22 cellular contexts compared by ENCODE assay signal in the genomic region with DNA sequence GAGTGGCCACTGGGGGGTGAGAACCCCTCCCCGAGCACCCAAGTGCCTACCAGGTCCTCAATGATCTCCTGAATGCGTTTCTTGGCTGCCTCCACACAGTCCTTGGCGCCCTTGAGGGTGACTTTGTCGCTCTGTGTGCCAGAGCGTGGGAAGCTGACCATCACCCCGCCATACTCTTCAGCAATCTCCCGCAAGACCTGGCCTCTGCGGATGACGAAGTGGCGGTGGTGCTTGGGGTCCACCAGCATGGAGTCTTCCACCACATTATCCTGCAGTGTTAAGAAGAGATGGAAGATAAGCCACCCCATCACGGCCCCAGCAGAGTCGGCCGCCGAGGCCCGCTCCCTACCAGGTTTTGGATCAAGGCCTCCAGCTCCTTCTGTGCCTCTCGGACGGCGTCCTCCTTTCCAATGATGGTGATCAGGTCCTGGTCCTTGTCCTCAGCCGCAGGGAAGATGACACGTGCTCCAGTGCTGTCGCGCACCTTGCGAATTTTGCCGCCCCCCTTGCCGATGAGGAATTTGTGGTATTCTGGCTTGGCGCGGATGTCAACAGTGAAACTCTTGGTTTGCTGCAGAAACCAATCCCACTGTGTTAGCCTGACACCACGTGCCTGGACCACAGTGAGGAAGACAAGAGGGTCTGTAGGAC. TPM values are rescaled to one million over a fixed set of nuclear protein-coding genes. Genes with fewer than 3 reads are reported as not detected.
DNase-seq lines count a peak whose midpoint lies in the region; ATAC-seq and TF ChIP-seq lines count a peak whose summit lies in the region.
"Had no signal": no experiment of that assay in that cellular context is flagged by ENCODE, and none has a peak within 500 bp of the region (broad histone marks: within the 10 kb centered on the region; RNA-seq: fewer than 3 reads in every experiment).

No MANE protein-coding gene starts in this region.

- intact Hi-C loops in Right ventricle myocardium inferior (cut with DNase I) (no loop called here), cardiac septum (cut with DNase I) (no loop called here)

- peaks cover 7% of the 10 kb centered on the region for H3K4me1 Mint-ChIP-seq in central memory CD8-positive, alpha-beta T cell
- H3K4me1 Mint-ChIP-seq in activated naive CD8-positive, alpha-beta T cell treated with anti-CD3 and anti-CD28 coated beads, Interleukin-2, amount 50 U/mL, for 24 hours, result no peaks in the 10 kb centered on the region

- H3K9me3 Mint-ChIP-seq in central memory CD8-positive, alpha-beta T cell, result no peaks in the 10 kb centered on the region
- H3K9me3 Mint-ChIP-seq in activated naive CD8-positive, alpha-beta T cell treated with anti-CD3 and anti-CD28 coated beads, Interleukin-2, amount 50 U/mL, for 24 hours, result no peaks in the 10 kb centered on the region
- H3K9me3 Mint-ChIP-seq: HFFc6, IgD-negative memory B cell had no signal

- H3K27me3 Mint-ChIP-seq in central memory CD8-positive, alpha-beta T cell, result no peaks in the 10 kb centered on the region
- no peaks in the 10 kb centered on the region for H3K27me3 Mint-ChIP-seq in activated naive CD8-positive, alpha-beta T cell treated with anti-CD3 and anti-CD28 coated beads, Interleukin-2, amount 50 U/mL, for 24 hours
- H3K27me3 Mint-ChIP-seq: IgD-negative memory B cell had no signal

- peak; percentile 34 for DNase-seq in Right ventricle myocardium inferior (ENCODE audit: missing footprints)
- no peak for DNase-seq in cardiac septum (ENCODE audit: low spot score)
- DNase-seq in central memory CD8-positive, alpha-beta T cell (ENCODE audit: low spot score in 2 of 2), result no peak
- no peak for DNase-seq in omental fat pad (ENCODE audit: low spot score)
- no peak for DNase-seq in activated naive CD8-positive, alpha-beta T cell treated with anti-CD3 and anti-CD28 coated beads, Interleukin-2, amount 50 U/mL, for 24 hours
- DNase-seq: 8988T, GOT3, HFFc6, NCI-H1048, NCI-H1417, NCI-H1694 treated with DMSO at 0.1 percent for 48 hours, NCI-H2081, NCI-H2171, NCI-H226, NCI-H510A, NCI-H69, Peyer's patch, SJCRH30 had no signal

- peak overlapping the region; percentile 41 for H3K27ac Mint-ChIP-seq in central memory CD8-positive, alpha-beta T cell (ENCODE audit: low read depth)
- no peak overlapping the region for H3K27ac Mint-ChIP-seq in activated naive CD8-positive, alpha-beta T cell treated with anti-CD3 and anti-CD28 coated beads, Interleukin-2, amount 50 U/mL, for 24 hours
- H3K27ac Mint-ChIP-seq: IgD-negative memory B cell had no signal

- TF ChIP-seq CTCF in omental fat pad (IDR thresholded peaks at IDR 0.05), result no peak

- no peak overlapping the region for H3K4me3 Mint-ChIP-seq in central memory CD8-positive, alpha-beta T cell
- H3K4me3 Mint-ChIP-seq in activated naive CD8-positive, alpha-beta T cell treated with anti-CD3 and anti-CD28 coated beads, Interleukin-2, amount 50 U/mL, for 24 hours, result no peak overlapping the region
- H3K4me3 Mint-ChIP-seq: HFFc6, IgD-negative memory B cell had no signal

- ATAC-seq in Right ventricle myocardium inferior (no peak), omental fat pad (ENCODE audit: low FRiP score) (peak; percentile 18), GM18870 (IDR thresholded peaks at IDR 0.05; ENCODE audit: unreplicated experiment) (no peak), GM19455 (IDR thresholded peaks at IDR 0.05; ENCODE audit: unreplicated experiment) (no peak)
- ATAC-seq in central memory CD8-positive, alpha-beta T cell (replicated peaks; ENCODE audit: extremely low read depth, poor library complexity, severe bottlenecking), result no peak
- no peak for ATAC-seq in activated naive CD8-positive, alpha-beta T cell treated with anti-CD3 and anti-CD28 coated beads, Interleukin-2, amount 50 U/mL, for 24 hours
- ATAC-seq: SK-N-SH treated with all-trans-retinoic acid at 6 μM for 48 hours had no signal

- peaks cover 68% of the 10 kb centered on the region for H3K36me3 Mint-ChIP-seq in central memory CD8-positive, alpha-beta T cell (ENCODE audit: insufficient read depth)
- peaks cover 81% of the 10 kb centered on the region for H3K36me3 Mint-ChIP-seq in activated naive CD8-positive, alpha-beta T cell treated with anti-CD3 and anti-CD28 coated beads, Interleukin-2, amount 50 U/mL, for 24 hours (ENCODE audit: low read depth)

RNA-seq across cellular contexts. Expression of a gene that starts 51.2 kb away (rescaled TPM):
- 0.81 TPM for total RNA-seq in Right ventricle myocardium inferior
- 3.4 TPM for total RNA-seq in cardiac septum
- total RNA-seq in omental fat pad, result under 1 TPM in 3 of 4 donors, not detected in 1; 0.50 to 0.65 (median 0.60) TPM
